Comparison of ENCODE assay signal across 8 cellular contexts in the genomic region with DNA sequence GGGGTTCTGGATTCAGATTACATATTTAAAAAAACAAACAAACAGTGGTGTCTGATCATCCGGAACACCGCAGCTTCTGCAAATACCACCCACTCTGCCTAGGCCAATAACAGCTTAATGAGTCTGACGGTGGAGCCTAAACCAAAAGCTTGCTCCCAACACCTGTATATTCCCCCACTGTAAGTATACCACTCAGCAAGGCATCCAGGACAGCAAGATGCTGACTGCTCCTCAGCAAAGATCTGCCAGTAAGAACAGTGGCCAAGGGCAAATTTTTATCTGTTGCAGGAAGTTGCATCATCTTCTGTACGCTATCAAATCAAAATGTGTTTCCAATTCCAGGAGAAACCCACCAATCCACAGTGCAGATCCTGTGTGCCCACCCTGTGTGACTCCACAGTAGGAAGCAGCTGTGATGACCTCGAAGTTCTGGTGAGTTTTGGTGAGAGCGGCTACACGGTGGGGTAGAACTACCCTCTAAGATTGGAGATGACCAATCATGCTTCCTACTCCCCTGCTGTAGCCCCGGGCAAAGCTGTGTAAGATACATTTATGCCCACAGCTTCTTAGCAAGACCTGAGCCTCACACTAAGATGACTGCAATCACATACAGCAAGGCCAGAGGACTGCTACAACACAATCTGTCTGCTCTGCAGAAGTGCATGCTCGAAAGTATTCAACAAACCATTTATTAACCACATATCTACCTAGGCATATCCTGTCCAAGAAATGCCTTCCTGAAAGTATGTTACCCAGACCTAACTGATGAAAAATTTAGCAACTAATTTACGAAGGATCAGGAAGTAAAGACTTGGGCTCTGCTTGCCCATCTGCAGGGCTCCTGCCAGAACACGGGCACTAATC. TPM values are rescaled to one million over a fixed set of nuclear protein-coding genes. Genes with fewer than 3 reads are reported as not detected.
A peak's percentile ranks its signal among the peaks of the same experiment; 100 is the strongest.
DNase-seq lines count a peak whose midpoint lies in the region; ATAC-seq and TF ChIP-seq lines count a peak whose summit lies in the region.

No MANE protein-coding gene starts in this region.

- no peaks in the 10 kb centered on the region for H3K9me3 Mint-ChIP-seq in effector memory CD8-positive, alpha-beta T cell

- no peak for TF ChIP-seq CTCF in osteoblast (IDR thresholded peaks at IDR 0.05; ENCODE audit: extremely low read depth, low read depth, low read length)

- H3K27ac ChIP-seq in osteoblast (ENCODE audit: low read depth, low read length): no peak overlapping the region

- H2AFZ ChIP-seq in osteoblast (ENCODE audit: low read length): no peak overlapping the region

- no peaks in the 10 kb centered on the region for H3K9me3 ChIP-seq in osteoblast (ENCODE audit: low read depth, low read length)

- no peaks in the 10 kb centered on the region for H3K27me3 Mint-ChIP-seq in effector memory CD8-positive, alpha-beta T cell

- no peak overlapping the region for H3K4me3 ChIP-seq in osteoblast (ENCODE audit: insufficient read depth, low read length)

- H3K4me2 ChIP-seq in osteoblast (ENCODE audit: insufficient read depth, low read length): no peak overlapping the region

- H3K27ac Mint-ChIP-seq in effector memory CD8-positive, alpha-beta T cell: peak overlapping the region; percentile 64 to 88

- DNase-seq in Daoy (ENCODE audit: low read depth) (peak; percentile 39), NCI-H2029 treated with DMSO at 0.1 percent for 48 hours (lab: John Stamatoyannopoulos, UW) (peak; percentile 75), ureter (ENCODE audit: low spot score) (no peak), osteoblast (ENCODE audit: insufficient read length, low spot score, missing footprints) (no peak), activated T-cell treated with anti-CD3 and anti-CD28 coated beads for 4 hours (no peak)
- no peak for DNase-seq in effector memory CD8-positive, alpha-beta T cell

- no peaks in the 10 kb centered on the region for H4K20me1 ChIP-seq in osteoblast (ENCODE audit: insufficient read depth, low read length)

- no peaks in the 10 kb centered on the region for H3K79me2 ChIP-seq in osteoblast (ENCODE audit: insufficient read depth, low read length)

- peaks cover 34 to 38% of the 10 kb centered on the region in 2 donors for H3K4me1 Mint-ChIP-seq in effector memory CD8-positive, alpha-beta T cell (ENCODE audit: low read depth in 2 of 2)

- no peaks in the 10 kb centered on the region for H3K36me3 ChIP-seq in osteoblast (ENCODE audit: insufficient read depth, low read length)

- H3K4me1 ChIP-seq in osteoblast (ENCODE audit: insufficient read depth, low read length): no peaks in the 10 kb centered on the region

- H3K4me3 Mint-ChIP-seq in effector memory CD8-positive, alpha-beta T cell: peak overlapping the region; percentile 37 to 54

- H3K36me3 Mint-ChIP-seq in effector memory CD8-positive, alpha-beta T cell (ENCODE audit: insufficient read depth): peaks cover 5% of the 10 kb centered on the region

- H3K27me3 ChIP-seq in osteoblast (ENCODE audit: insufficient read depth, low read length): no peaks in the 10 kb centered on the region

- ATAC-seq in GM21825 (IDR thresholded peaks at IDR 0.05; ENCODE audit: unreplicated experiment) (peak; percentile 60), GM21526 (IDR thresholded peaks at IDR 0.05; ENCODE audit: low FRiP score, unreplicated experiment) (no peak)
- ATAC-seq in effector memory CD8-positive, alpha-beta T cell (replicated peaks): no peak

RNA-seq across cellular contexts. Expression of a gene that starts 30.5 kb away (rescaled TPM):
- 33.7 and 37.4 TPM in 2 replicates for total RNA-seq in Daoy (2014; rRNA removed; shearing (Covaris generic))
- total RNA-seq in ureter (35.6 TPM), osteoblast (6.9 and 8.0 TPM in 2 replicates)

Comparison
In these comparisons a context has a peak if more than half of its experiments do, and no peak if none do; other contexts are left out.
1. DNase-seq: peak in Daoy (single experiment) and NCI-H2029 treated with DMSO at 0.1 percent for 48 hours (single experiment); none in effector memory CD8-positive, alpha-beta T cell (0 of 3), ureter (single experiment), osteoblast (single experiment) and activated T-cell treated with anti-CD3 and anti-CD28 coated beads for 4 hours (single experiment).